In the genomic region with DNA sequence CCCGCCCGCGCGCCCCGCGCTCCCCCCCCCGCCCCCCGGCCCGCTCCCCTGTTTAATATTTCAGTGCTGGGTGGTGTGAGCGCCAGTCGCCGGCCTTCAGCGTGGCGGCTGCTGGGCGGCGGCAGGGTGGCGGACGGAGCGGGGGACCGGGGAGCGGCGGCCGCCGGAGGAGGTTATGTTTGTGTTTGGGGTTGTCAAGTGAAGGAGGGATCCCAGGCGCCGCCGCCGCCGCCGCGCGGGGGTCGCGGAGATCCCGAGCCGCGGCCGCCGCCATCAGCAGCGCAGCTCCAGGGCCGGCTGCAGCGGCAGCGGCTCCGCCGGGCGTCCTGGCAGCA, we compare ENCODE assay signal across 8 cellular contexts. TPM values are rescaled to one million over a fixed set of nuclear protein-coding genes. Genes with fewer than 3 reads are reported as not detected.
A peak's percentile ranks its signal among the peaks of the same experiment; 100 is the strongest.
DNase-seq lines count a peak whose midpoint lies in the region; ATAC-seq, FAIRE-seq and TF ChIP-seq lines count a peak whose summit lies in the region.

A gene (plus strand): TSS at position 82 of the 335 bp plus-strand sequence. CDS start 3,317 bp downstream, outside the sequence.

- DNase-seq in ELF-1 (ENCODE audit: low read depth, low spot score) (peak; percentile 39), fibroblast of pulmonary artery (ENCODE audit: low read depth) (no peak), H4 (ENCODE audit: low spot score) (no peak), GM12891 (ENCODE audit: insufficient read length, low spot score) (no peak)
- DNase-seq in activated CD4-positive, alpha-beta T cell treated with anti-CD3 and anti-CD28 coated beads, Interleukin-2, amount 50 U/mL, for 48 hours, result peak; percentile 22 to 25
- no peak for DNase-seq in natural killer cell treated with Interleukin-12 subunit alpha and Interleukin-12 subunit beta and Interleukin-15 and Interleukin-18, amount 100 ng/mL, for 72 hours (ENCODE audit: low spot score)

- no peaks in the 10 kb centered on the region for H3K9me3 Mint-ChIP-seq in natural killer cell treated with Interleukin-12 subunit alpha and Interleukin-12 subunit beta and Interleukin-15 and Interleukin-18, amount 100 ng/mL, for 72 hours

- no peak for FAIRE-seq in GM12891 (lab: Jason Lieb, UNC)

- TF ChIP-seq CTCF in fibroblast of pulmonary artery (IDR thresholded peaks at IDR 0.05; ENCODE audit: low read length, missing control alignments), result no peak

- H3K4me3 Mint-ChIP-seq in natural killer cell treated with Interleukin-12 subunit alpha and Interleukin-12 subunit beta and Interleukin-15 and Interleukin-18, amount 100 ng/mL, for 72 hours, result peak within 1 kb of the TSS; percentile 98

- ATAC-seq in HG03159 (IDR thresholded peaks at IDR 0.05; ENCODE audit: unreplicated experiment) (peak; percentile 0), HG03460 (IDR thresholded peaks at IDR 0.05; ENCODE audit: unreplicated experiment) (no peak)
- ATAC-seq in natural killer cell treated with Interleukin-12 subunit alpha and Interleukin-12 subunit beta and Interleukin-15 and Interleukin-18, amount 100 ng/mL, for 72 hours, result no peak

- peaks cover 17% of the 10 kb centered on the region for H3K36me3 Mint-ChIP-seq in natural killer cell treated with Interleukin-12 subunit alpha and Interleukin-12 subunit beta and Interleukin-15 and Interleukin-18, amount 100 ng/mL, for 72 hours

- no peaks in the 10 kb centered on the region for H3K27me3 Mint-ChIP-seq in natural killer cell treated with Interleukin-12 subunit alpha and Interleukin-12 subunit beta and Interleukin-15 and Interleukin-18, amount 100 ng/mL, for 72 hours

- peak within 1 kb of the TSS; percentile 87 for H3K4me3 ChIP-seq in fibroblast of pulmonary artery (replicated peaks; ENCODE audit: low read depth, low read length)

- TF ChIP-seq POLR2A in GM12891 (IDR thresholded peaks at IDR 0.05; ENCODE audit: low read depth, low read length), result no peak

- peaks cover 36 to 39% of the 10 kb centered on the region in 2 donors for H3K4me1 Mint-ChIP-seq in natural killer cell treated with Interleukin-12 subunit alpha and Interleukin-12 subunit beta and Interleukin-15 and Interleukin-18, amount 100 ng/mL, for 72 hours (ENCODE audit: low read depth in 2 of 2)

- peak within 1 kb of the TSS; percentile 94 to 97 for H3K27ac Mint-ChIP-seq in natural killer cell treated with Interleukin-12 subunit alpha and Interleukin-12 subunit beta and Interleukin-15 and Interleukin-18, amount 100 ng/mL, for 72 hours

TF ChIP-seq in GM12891, 5 proteins besides CTCF, POLR2A, EP300 and RAD21:
- TF ChIP-seq POLR2AphosphoS5 (IDR thresholded peaks at IDR 0.05; ENCODE audit: low read depth, low read length), result no peak
- TF ChIP-seq TAF1 (IDR thresholded peaks at IDR 0.05; ENCODE audit: low read depth, low read length), result no peak
- TF ChIP-seq SPI1 (IDR thresholded peaks at IDR 0.05; ENCODE audit: low read depth, low read length), result no peak
- TF ChIP-seq POU2F2 (IDR thresholded peaks at IDR 0.05; ENCODE audit: low read depth, low read length), result no peak
- no peak for TF ChIP-seq PAX5 (IDR thresholded peaks at IDR 0.05; ENCODE audit: insufficient read depth, low read length, severe bottlenecking)

RNA-seq across cellular contexts. Expression of the gene that starts here (rescaled TPM):
- 10 to 100 TPM; 28.3 to 39.4 TPM for total RNA-seq in natural killer cell treated with Interleukin-12 subunit alpha and Interleukin-12 subunit beta and Interleukin-15 and Interleukin-18, amount 100 ng/mL, for 72 hours
- 7.2 and 8.6 TPM in 2 replicates for total RNA-seq in H4 (2014; rRNA removed; shearing (Covaris generic))
- polyA plus RNA-seq in GM12891 (2012; ENCODE audit: low read depth, missing spikeins), result 13.9 TPM

Comparison
In these comparisons a context has a peak if more than half of its experiments do, and no peak if none do; other contexts are left out.
1. DNase-seq: peak in ELF-1 (single experiment) and activated CD4-positive, alpha-beta T cell treated with anti-CD3 and anti-CD28 coated beads, Interleukin-2, amount 50 U/mL, for 48 hours (2 of 2); none in fibroblast of pulmonary artery (single experiment), natural killer cell treated with Interleukin-12 subunit alpha and Interleukin-12 subunit beta and Interleukin-15 and Interleukin-18, amount 100 ng/mL, for 72 hours (single experiment), H4 (single experiment) and GM12891 (single experiment).